ENCODE assay signal across 10 cellular contexts in the genomic region with DNA sequence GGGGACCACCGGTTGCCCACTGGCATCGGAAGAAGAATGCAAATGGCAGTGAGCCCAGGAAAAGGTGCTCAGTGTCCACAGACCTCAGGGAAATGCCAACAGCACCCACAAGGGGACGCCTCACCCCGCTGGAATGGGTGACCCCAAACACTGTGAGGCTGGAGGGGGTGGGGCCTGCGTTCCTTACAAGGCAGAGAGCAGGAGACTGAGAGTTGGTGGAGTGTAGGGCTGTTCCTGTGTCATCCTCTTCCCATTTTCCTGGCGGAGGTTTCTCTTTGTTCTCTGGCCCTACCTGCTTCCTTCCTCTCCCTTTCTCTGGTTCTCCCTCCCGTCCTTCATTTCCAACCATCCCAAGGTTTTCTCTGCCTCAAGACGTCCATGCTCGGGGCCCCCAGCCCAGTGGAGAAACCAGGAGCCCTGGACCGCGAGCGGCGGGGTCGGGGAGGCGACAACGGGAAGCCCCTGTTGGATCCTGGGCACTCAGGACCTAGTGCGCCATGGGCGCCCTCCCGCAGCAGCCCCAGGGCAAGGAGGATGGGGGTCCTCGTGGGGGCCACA. TPM values are rescaled to one million over a fixed set of nuclear protein-coding genes. Genes with fewer than 3 reads are reported as not detected.
DNase-seq lines count a peak whose midpoint lies in the region; ATAC-seq, FAIRE-seq and TF ChIP-seq lines count a peak whose summit lies in the region.
"Not testable (repeated sequence)": the region's sequence is repeated elsewhere in the genome, so short reads cannot be mapped to it uniquely, and the experiment has no call there.
"Had no signal": no experiment of that assay in that cellular context is flagged by ENCODE, and none has a peak within 500 bp of the region (broad histone marks: within the 10 kb centered on the region; RNA-seq: fewer than 3 reads in every experiment).

No MANE protein-coding gene starts in this region.

- H3K9me3 Mint-ChIP-seq in CD8-positive, alpha-beta T cell: not testable (repeated sequence)

- intact Hi-C loops in CD8-positive, alpha-beta T cell (cut with DNase I, micrococcal nuclease): loop anchor here (10.0 kb wide), 2 partner anchors 397 to 877 kb away; no protein-coding TSS in a partner anchor
- intact Hi-C loops in pancreas (cut with DNase I): loop anchor here in 1 of 3 donors (5.0 kb wide), 1 partner anchor 69 kb away; no protein-coding TSS in a partner anchor

- peak overlapping the region; percentile 51 for H3K4me3 ChIP-seq in CD8-positive, alpha-beta T cell (ENCODE audit: low read depth, low read length)
- H3K4me3 ChIP-seq in LNCaP clone FGC (ENCODE audit: low read depth, low read length): peak overlapping the region; percentile 41
- peak overlapping the region; percentile 27 for H3K4me3 ChIP-seq in astrocyte of the spinal cord (ENCODE audit: low read depth, low read length)
- peak overlapping the region; percentile 20 for H3K4me3 ChIP-seq in kidney epithelial cell (ENCODE audit: low read depth, low read length)
- H3K4me3 ChIP-seq in pancreas: peak overlapping the region in 3 of 4 donors; percentile 36 to 58 (median 44)
- H3K4me3 ChIP-seq in thymus (ENCODE audit: low read length): peak overlapping the region; percentile 57

- CTCF ChIA-PET in CD8-positive, alpha-beta T cell (lab: Charles Lee): interaction anchor here (1.0 kb wide), 1 partner anchor 79 kb away, joined by 3 read pairs; no protein-coding TSS in a partner anchor

- H3K27ac Mint-ChIP-seq in CD8-positive, alpha-beta T cell: peak overlapping the region; percentile 93

- H3K36me3 Mint-ChIP-seq in CD8-positive, alpha-beta T cell: not testable (repeated sequence)

- H3K36me3 ChIP-seq in CD8-positive, alpha-beta T cell (ENCODE audit: insufficient read depth, low read length); kidney epithelial cell (ENCODE audit: control insufficient read depth, insufficient read depth, low read length); pancreas; thymus (ENCODE audit: control insufficient read depth, insufficient read depth): not testable (repeated sequence)

- TF ChIP-seq CTCF in CD8-positive, alpha-beta T cell (IDR thresholded peaks at IDR 0.05); LNCaP clone FGC (IDR thresholded peaks at IDR 0.05; ENCODE audit: control insufficient read depth, extremely low read depth, insufficient read depth); astrocyte of the spinal cord (IDR thresholded peaks at IDR 0.05; ENCODE audit: low read depth, low read length); kidney epithelial cell (IDR thresholded peaks at IDR 0.05; ENCODE audit: insufficient read depth, low read length, poor library complexity, severe bottlenecking); pancreas (IDR thresholded peaks at IDR 0.05): not testable (repeated sequence)
- 0 out of 2 replicates have a peak, but pooled peaks have one; percentile 19 for TF ChIP-seq CTCF in VCaP (conservative IDR thresholded peaks at IDR 0.05)

- peaks cover 21% of the 10 kb centered on the region for H3K4me1 ChIP-seq in CD8-positive, alpha-beta T cell (ENCODE audit: insufficient read depth, low read length)
- H3K4me1 ChIP-seq in pancreas (peaks cover 0 to 12% (median 9%) of the 10 kb centered on the region in 3 donors), thymus (ENCODE audit: control insufficient read depth, insufficient read depth, low read length) (peaks cover 12% of the 10 kb centered on the region)

- WGBS in pancreas, 2 donors: 1 to 3% methylated on average over 15 of the region's 20 CpGs
- whole genome bisulfite sequencing in thymus: 5% methylated on average over 16 of the region's 20 CpGs

- DNase-seq in CD8-positive, alpha-beta T cell; LNCaP clone FGC (ENCODE audit: low read depth); astrocyte of the spinal cord (ENCODE audit: low read depth, low spot score); kidney epithelial cell (ENCODE audit: low read depth); pancreas: not testable (repeated sequence)

- FAIRE-seq in pancreas (lab: Jason Lieb, UNC): not testable (repeated sequence)

- peaks cover 32% of the 10 kb centered on the region for H3K4me1 Mint-ChIP-seq in CD8-positive, alpha-beta T cell (ENCODE audit: low read depth)

- in situ Hi-C loops in astrocyte of the spinal cord (cut with HindIII; ENCODE audit: low sequenced_read_pairs): not testable (repeated sequence)

- peak; percentile 18 for ATAC-seq in CD8-positive, alpha-beta T cell
- ATAC-seq in esophagus mucosa (peak; percentile 53), pancreas (peak in 3 of 4 donors; percentile 32 to 64 (median 37))

- peak overlapping the region; percentile 77 for H3K4me3 Mint-ChIP-seq in CD8-positive, alpha-beta T cell

- POLR2A ChIA-PET in CD8-positive, alpha-beta T cell (lab: Charles Lee): interaction anchor here (0.6 kb wide), 1 partner anchor 74 kb away, joined by 4 read pairs; no protein-coding TSS in a partner anchor

- peaks cover 54% of the 10 kb centered on the region for H3K27me3 ChIP-seq in CD8-positive, alpha-beta T cell (ENCODE audit: insufficient read depth, low read length)
- peaks cover 51% of the 10 kb centered on the region for H3K27me3 ChIP-seq in kidney epithelial cell (ENCODE audit: control insufficient read depth, insufficient read depth, low read length)
- H3K27me3 ChIP-seq in pancreas: peaks cover 0 to 37% (median 9%) of the 10 kb centered on the region in 4 donors
- peaks cover 57% of the 10 kb centered on the region for H3K27me3 ChIP-seq in thymus (ENCODE audit: control insufficient read depth, insufficient read depth)

- H3K27ac ChIP-seq in CD8-positive, alpha-beta T cell (ENCODE audit: low read depth, low read length); VCaP; pancreas; thymus (ENCODE audit: low read depth): not testable (repeated sequence)

- H3K27me3 Mint-ChIP-seq in CD8-positive, alpha-beta T cell (ENCODE audit: low read depth): peaks cover 68% of the 10 kb centered on the region

- H3K9me3 ChIP-seq in CD8-positive, alpha-beta T cell (ENCODE audit: low read length); pancreas; thymus (ENCODE audit: control insufficient read depth): not testable (repeated sequence)

RNA-seq across cellular contexts. Expression of gene ULBP2, which starts 3.7 kb away (rescaled TPM):
- total RNA-seq in CD8-positive, alpha-beta T cell: 1 to 10 TPM; 7.2 to 9.7 TPM
- total RNA-seq in esophagus mucosa (5.2 TPM), kidney epithelial cell (3.5 and 6.1 TPM in 2 replicates), pancreas (under 1 TPM in 3 of 6 donors, not detected in 3; 0.25 to 0.37 (median 0.34) TPM)
- polyA plus RNA-seq in pancreas (under 1 TPM; 0.19 TPM), thymus (2.3 TPM)

RNA-seq across cellular contexts. Expression of gene RAET1G, which starts 15.2 kb away (rescaled TPM):
- total RNA-seq in CD8-positive, alpha-beta T cell: not detected
- total RNA-seq in esophagus mucosa (24.7 TPM), kidney epithelial cell (not detected in 2 replicates), pancreas (under 1 TPM in 1 of 6 donors, not detected in 5; 0.31 TPM)
- polyA plus RNA-seq in pancreas (under 1 TPM in 1 of 2 donors, not detected in 1; 0.30 TPM), thymus (0.64 TPM)
- total RNA-seq: Right ventricle myocardium superior had no signal

RNA-seq across cellular contexts. Expression of gene ULBP1, which starts 25.7 kb away (rescaled TPM):
- total RNA-seq in CD8-positive, alpha-beta T cell: under 1 TPM; 0.28 to 0.41 TPM
- total RNA-seq in esophagus mucosa (1.2 TPM), kidney epithelial cell (6.0 and 7.5 TPM in 2 replicates), pancreas (1 to 10 TPM in 1 of 6 donors, under 1 TPM in 3, not detected in 2; 0.04 to 1.3 (median 0.09) TPM)
- polyA plus RNA-seq in pancreas (under 1 TPM in 1 of 2 donors, not detected in 1; 0.02 TPM), thymus (0.68 TPM)

RNA-seq across cellular contexts. Expression of gene RAET1E, which starts 40.2 kb away (rescaled TPM):
- total RNA-seq in CD8-positive, alpha-beta T cell: not detected
- total RNA-seq in esophagus mucosa: 101 TPM
- not detected in 2 replicates for total RNA-seq in kidney epithelial cell
- under 1 TPM in 1 of 6 donors, not detected in 5; 0.09 TPM for total RNA-seq in pancreas
- not detected for polyA plus RNA-seq in pancreas
- polyA plus RNA-seq in thymus: 0.59 TPM
- total RNA-seq: glomerular endothelial cell had no signal

Comparison
In these comparisons a context has a peak if more than half of its experiments do, and no peak if none do; other contexts are left out.
1. RNA of gene RAET1G, which starts 15.2 kb away (total RNA-seq): 24.7 TPM in esophagus mucosa (single experiment); not detected in CD8-positive, alpha-beta T cell, not detected in kidney epithelial cell and 0.31 TPM in pancreas; every median in the first group is over 10 times any median in the second.
2. Peak in every context shown above with its lines, with median percentiles within 50 percentile points of each other: ATAC-seq and H3K4me3 ChIP-seq.